15 cellular contexts compared by ENCODE assay signal in genomic region chr3:108006901-108007331, GRCh38.
DNase-seq lines count a peak whose midpoint lies in the region; ATAC-seq and TF ChIP-seq lines count a peak whose summit lies in the region.
"Had no signal": no experiment of that assay in that cellular context is flagged by ENCODE, and none has a peak within 500 bp of the region (broad histone marks: within the 10 kb centered on the region; RNA-seq: fewer than 3 reads in every experiment).

No MANE protein-coding gene starts in this region.

- H4K12ac ChIP-seq in trophoblast cell (ENCODE audit: low read depth, low read length): no peak overlapping the region

- no peak overlapping the region for H2AFZ ChIP-seq in trophoblast cell (ENCODE audit: insufficient read depth, low read length, poor library complexity)

- no peak overlapping the region for H4K8ac ChIP-seq in trophoblast cell (ENCODE audit: low read depth, low read length)

- H4K91ac ChIP-seq in trophoblast cell (ENCODE audit: low read depth, low read length): peak overlapping the region; percentile 43

- TF ChIP-seq CTCF in RWPE2 (IDR thresholded peaks at IDR 0.05; ENCODE audit: poor library complexity, severe bottlenecking): no peak

- H3K23ac ChIP-seq in trophoblast cell (ENCODE audit: low read length): no peak overlapping the region

- H3K27me3 ChIP-seq in BLaER1 treated with 17β-estradiol and CSF1 and Interleukin-3, amounts not matched to agents 10 nM and 100 nM: peaks cover 0 to 12% (median 0%) of the 10 kb centered on the region in 11 experiments; a peak in 7 of 22 replicates
- H3K27me3 ChIP-seq in RWPE2 (ENCODE audit: insufficient read depth, poor library complexity, severe bottlenecking) (no peaks in the 10 kb centered on the region), trophoblast cell (ENCODE audit: insufficient read depth, low read length) (no peaks in the 10 kb centered on the region)

- H3K36me3 ChIP-seq in BLaER1 treated with 17β-estradiol and CSF1 and Interleukin-3, amounts not matched to agents 10 nM and 100 nM: no peaks in the 10 kb centered on the region
- H3K36me3 ChIP-seq in RWPE2 (ENCODE audit: low read depth): no peaks in the 10 kb centered on the region
- H3K36me3 ChIP-seq in trophoblast cell (ENCODE audit: control insufficient read depth in 1 of 2, insufficient read depth in 2 of 2, low read length in 2 of 2): no peaks in the 10 kb centered on the region

- no peak overlapping the region; a peak in 1 of 22 replicates for H3K27ac ChIP-seq in BLaER1 treated with 17β-estradiol and CSF1 and Interleukin-3, amounts not matched to agents 10 nM and 100 nM
- H3K27ac ChIP-seq in RWPE2 (ENCODE audit: poor library complexity, severe bottlenecking) (peak overlapping the region; percentile 73), trophoblast cell (ENCODE audit: low read depth, low read length) (peak overlapping the region; percentile 45)
- H3K27ac ChIP-seq: HL-60 had no signal

- H2AK5ac ChIP-seq in trophoblast cell (ENCODE audit: low read length): no peak overlapping the region

- H3K9ac ChIP-seq in BLaER1 treated with 17β-estradiol and CSF1 and Interleukin-3, amounts not matched to agents 10 nM and 100 nM: no peak overlapping the region
- H3K9ac ChIP-seq in trophoblast cell (ENCODE audit: low read length): no peak overlapping the region

- peak overlapping the region; percentile 57 for H2BK120ac ChIP-seq in trophoblast cell (ENCODE audit: insufficient read depth, low read length, poor library complexity)

- 0 out of 22 replicates have a peak, but pooled peaks cover 0 to 5% (median 0%) of the 10 kb centered on the region in 11 experiments for H4K20me1 ChIP-seq in BLaER1 treated with 17β-estradiol and CSF1 and Interleukin-3, amounts not matched to agents 10 nM and 100 nM

- no CpG with 5 or more reads among the region's 2 CpGs for WGBS in trophoblast cell (ENCODE audit: extremely low coverage, insufficient coverage, insufficient read length)

- no peak overlapping the region for H3K14ac ChIP-seq in trophoblast cell (ENCODE audit: low read length)

- H3K4me2 ChIP-seq in BLaER1 treated with 17β-estradiol and CSF1 and Interleukin-3, amounts not matched to agents 10 nM and 100 nM: peak overlapping the region in 10 of 11 experiments; percentile 66 to 94 (median 81); a peak in 13 of 22 replicates
- no peak overlapping the region for H3K4me2 ChIP-seq in trophoblast cell (ENCODE audit: low read length)

- peaks cover 16% of the 10 kb centered on the region for H3K79me1 ChIP-seq in trophoblast cell (ENCODE audit: low read length)

- no peak for ATAC-seq in RWPE2 (ENCODE audit: low read depth)
- no peak for ATAC-seq in GM21529 (IDR thresholded peaks at IDR 0.05; ENCODE audit: unreplicated experiment)

- peak overlapping the region; percentile 43 for H2BK5ac ChIP-seq in trophoblast cell (ENCODE audit: low read depth, low read length, poor library complexity)

- peaks cover 40 to 71% (median 44%) of the 10 kb centered on the region in 10 experiments for H3K4me1 ChIP-seq in BLaER1 treated with 17β-estradiol and CSF1 and Interleukin-3, amounts not matched to agents 10 nM and 100 nM
- H3K4me1 ChIP-seq in RWPE2 (ENCODE audit: insufficient read depth, poor library complexity, severe bottlenecking): peaks cover 10% of the 10 kb centered on the region
- peaks cover 8 to 15% of the 10 kb centered on the region in 2 experiments for H3K4me1 ChIP-seq in trophoblast cell (ENCODE audit: control insufficient read depth in 1 of 2, insufficient read depth in 2 of 2, low read length in 2 of 2)

- no peaks in the 10 kb centered on the region for H3K9me3 ChIP-seq in BLaER1 treated with 17β-estradiol and CSF1 and Interleukin-3, amounts not matched to agents 10 nM and 100 nM (replicated peaks in 1 of 11)
- no peaks in the 10 kb centered on the region for H3K9me3 ChIP-seq in RWPE2 (ENCODE audit: severe bottlenecking)
- no peaks in the 10 kb centered on the region for H3K9me3 ChIP-seq in trophoblast cell (ENCODE audit: insufficient read depth, low read depth, low read length)

- H3K18ac ChIP-seq in trophoblast cell (ENCODE audit: low read length): no peak overlapping the region

- no peak overlapping the region for H3K4ac ChIP-seq in trophoblast cell (ENCODE audit: low read depth, low read length)

- no peak overlapping the region for H2BK12ac ChIP-seq in trophoblast cell (ENCODE audit: low read length)

- no peaks in the 10 kb centered on the region for H3K79me2 ChIP-seq in trophoblast cell (ENCODE audit: control insufficient read depth, insufficient read depth, low read length, poor library complexity)

- no peak for DNase-seq in RWPE2 (ENCODE audit: low spot score)
- peak; percentile 32 for DNase-seq in fibroblast of gingiva (ENCODE audit: low read depth)
- DNase-seq in trophoblast cell: peak in 1 of 2 donors; percentile 73
- no peak for DNase-seq in NCI-H1930 (lab: John Stamatoyannopoulos, UW)
- DNase-seq in SHP77 treated with DMSO at 0.1 percent for 48 hours (lab: John Stamatoyannopoulos, UW): no peak
- DNase-seq in medulla oblongata (ENCODE audit: extremely low spot score): no peak
- DNase-seq: activated CD4-positive, alpha-beta T cell treated with anti-CD3 and anti-CD28 coated beads, Interleukin-2, amount 50 U/mL, for 48 hours; activated T-cell treated with anti-CD3 and anti-CD28 coated beads, Interleukin-2, amount 50 U/mL, for 1 hour; effector memory CD4-positive, alpha-beta T cell; HCEC 1CT; NCI-H1048; NCI-H2107 had no signal

- no peak overlapping the region for H3K4me3 ChIP-seq in BLaER1 treated with 17β-estradiol and CSF1 and Interleukin-3, amounts not matched to agents 10 nM and 100 nM
- H3K4me3 ChIP-seq in RWPE2 (ENCODE audit: severe bottlenecking) (no peak overlapping the region), trophoblast cell (ENCODE audit: low read depth, low read length) (no peak overlapping the region)

Comparison
In these comparisons a context has a peak if more than half of its experiments do, and no peak if none do; other contexts are left out.
1. H3K27ac ChIP-seq: peak in RWPE2 (single experiment) and trophoblast cell (single experiment); none in BLaER1 treated with 17β-estradiol and CSF1 and Interleukin-3, amounts not matched to agents 10 nM and 100 nM (0 of 11).